17 cellular contexts compared by ENCODE assay signal in genomic region chr5:95956900-95957293, GRCh38. TPM values are rescaled to one million over a fixed set of nuclear protein-coding genes. Genes with fewer than 3 reads are reported as not detected.
DNase-seq lines count a peak whose midpoint lies in the region; ATAC-seq, FAIRE-seq and TF ChIP-seq lines count a peak whose summit lies in the region.
"Had no signal": no experiment of that assay in that cellular context is flagged by ENCODE, and none has a peak within 500 bp of the region (broad histone marks: within the 10 kb centered on the region; RNA-seq: fewer than 3 reads in every experiment).

No MANE protein-coding gene starts in this region.

- no peak overlapping the region for H3K4ac ChIP-seq in IMR-90 (ENCODE audit: low read depth, low read length)

- intact Hi-C loops in IMR-90 (cut with micrococcal nuclease), result loop anchor here (1.0 to 10.0 kb wide), 3 partner anchors 160 to 708 kb away; partner anchors contain the start of gene CAST

- H3K27me3 ChIP-seq in IMR-90 (ENCODE audit: control insufficient read depth, insufficient read depth, low read length) (no peaks in the 10 kb centered on the region), adipocyte (replicated peaks; ENCODE audit: control insufficient read depth, insufficient read depth, low read length) (no peaks in the 10 kb centered on the region), keratinocyte (ENCODE audit: control insufficient read depth, extremely low read depth, insufficient read depth, low read length) (no peaks in the 10 kb centered on the region)

- no peak overlapping the region for H4K91ac ChIP-seq in IMR-90 (ENCODE audit: insufficient read depth, low read depth, low read length)

- H2AK9ac ChIP-seq in IMR-90 (replicated peaks; ENCODE audit: low read depth, low read length, poor library complexity), result no peak overlapping the region

- H2BK20ac ChIP-seq in IMR-90 (ENCODE audit: low read depth, low read length), result no peak overlapping the region

- dilution Hi-C loops in IMR-90 (cut with HindIII; ENCODE audit: low sequenced_read_pairs, unreplicated experiment), result no loop called here
- dilution Hi-C loops in keratinocyte (cut with MboI; ENCODE audit: extremely low pct_ligation_motif_present, low sequenced_read_pairs), result no loop called here

- no peak for TF ChIP-seq POLR2A in IMR-90 (IDR thresholded peaks at IDR 0.05; ENCODE audit: low read depth, low read length)

- H4K8ac ChIP-seq in IMR-90 (ENCODE audit: low read depth in 2 of 2, low read length in 2 of 2), result no peak overlapping the region

- no peak overlapping the region for H2AFZ ChIP-seq in IMR-90 (replicated peaks; ENCODE audit: low read length, poor library complexity)
- no peak overlapping the region for H2AFZ ChIP-seq in keratinocyte (ENCODE audit: control insufficient read depth, low read length)

- no peak overlapping the region for H3K23ac ChIP-seq in IMR-90 (ENCODE audit: low read depth, low read length)

- H4K20me1 ChIP-seq in IMR-90 (ENCODE audit: insufficient read depth, low read length) (peaks cover 92% of the 10 kb centered on the region), keratinocyte (ENCODE audit: control insufficient read depth, extremely low read depth, insufficient read depth, low read length) (peaks cover 50% of the 10 kb centered on the region)

- ATAC-seq in IMR-90 (ENCODE audit: low read depth) (no peak), HG02623 (IDR thresholded peaks at IDR 0.05; ENCODE audit: unreplicated experiment) (no peak)
- ATAC-seq: activated CD8-positive, alpha-beta T cell treated with anti-CD3 and anti-CD28 coated beads, Interleukin-2, amount 10 ng/mL, durations not matched to agents 7 days and 5 days; sciatic nerve; T-cell had no signal

- H3K9ac ChIP-seq in IMR-90 (ENCODE audit: low read depth, low read length) (peak overlapping the region; percentile 43; the same call in 1 of the 2 replicates), adipocyte (ENCODE audit: low read length) (peak overlapping the region; percentile 100), keratinocyte (ENCODE audit: control insufficient read depth, extremely low read depth, insufficient read depth, low read length) (no peak overlapping the region)

- no peak for DNase-seq in IMR-90
- no peak for DNase-seq in adipocyte (ENCODE audit: low read depth)
- no peak for DNase-seq in keratinocyte (ENCODE audit: low read depth, low spot score)
- peak; percentile 8 for DNase-seq in superior temporal gyrus (ENCODE audit: extremely low spot score)
- DNase-seq in NCI-H510A treated with DMSO at 0.1 percent for 48 hours (lab: John Stamatoyannopoulos, UW), result no peak
- DNase-seq in GM13977 (ENCODE audit: low spot score), result no peak
- DNase-seq: activated CD8-positive, alpha-beta T cell treated with anti-CD3 and anti-CD28 coated beads, Interleukin-2, amount 10 ng/mL, durations not matched to agents 7 days and 5 days; CD4-positive, alpha-beta memory T cell; DMS79; NCI-H1417; NCI-H2171; NCI-H774; T-cell; WERI-Rb-1 had no signal

- H3K4me3 ChIP-seq in IMR-90 (ENCODE audit: insufficient read depth, low read depth, low read length), result peak overlapping the region; percentile 99
- peak overlapping the region; percentile 99 for H3K4me3 ChIP-seq in adipocyte (ENCODE audit: low read length)
- peak overlapping the region in 2 of 3 experiments; percentile 14 to 46 for H3K4me3 ChIP-seq in keratinocyte (ENCODE audit: control insufficient read depth in 2 of 3, extremely low read depth in 1 of 3, insufficient read depth in 2 of 3, low read depth in 1 of 3, low read length in 3 of 3)

- no peak for TF ChIP-seq CTCF in IMR-90 (conservative IDR thresholded peaks at IDR 0.05; ENCODE audit: low read depth, low read length)
- TF ChIP-seq CTCF in keratinocyte (optimal IDR thresholded peaks at IDR 0.05 in 1 of 3, IDR thresholded peaks at IDR 0.05 in 1 of 3, conservative IDR thresholded peaks at IDR 0.05 in 1 of 3; ENCODE audit: extremely low read depth in 1 of 3, insufficient read depth in 2 of 3, low read length in 3 of 3), result no peak
- no peak for TF ChIP-seq CTCF in GM13977 (IDR thresholded peaks at IDR 0.05; ENCODE audit: extremely low read depth, insufficient read depth, missing control alignments)

- no peak for FAIRE-seq in keratinocyte (lab: Jason Lieb, UNC)
- FAIRE-seq: RCC 7860 had no signal

- H3K27ac ChIP-seq in IMR-90 (ENCODE audit: insufficient read depth, low read length) (no peak overlapping the region), keratinocyte (ENCODE audit: control insufficient read depth, insufficient read depth, low read length) (no peak overlapping the region)
- H3K27ac ChIP-seq: WERI-Rb-1 had no signal

- H3K14ac ChIP-seq in IMR-90 (replicated peaks; ENCODE audit: low read depth, low read length), result no peak overlapping the region

- CTCF ChIA-PET in IMR-90 (lab: Yijun Ruan, JAX), result interaction anchor here (1.8 kb wide), 1 partner anchor 176 kb away, joined by 4 read pairs; no protein-coding TSS in a partner anchor

- H2BK5ac ChIP-seq in IMR-90 (ENCODE audit: low read depth, low read length, poor library complexity, severe bottlenecking), result peak overlapping the region; percentile 78

- H4K5ac ChIP-seq in IMR-90 (ENCODE audit: low read depth, low read length), result no peak overlapping the region

- peaks cover 33% of the 10 kb centered on the region for H3K36me3 ChIP-seq in IMR-90 (ENCODE audit: control insufficient read depth, insufficient read depth, low read length)
- H3K36me3 ChIP-seq in adipocyte (ENCODE audit: control insufficient read depth, insufficient read depth, low read length, severe bottlenecking), result peaks cover 51% of the 10 kb centered on the region
- H3K36me3 ChIP-seq in keratinocyte (ENCODE audit: control insufficient read depth in 2 of 2, extremely low read depth in 1 of 2, insufficient read depth in 2 of 2, low read length in 2 of 2), result peaks cover 13 to 40% of the 10 kb centered on the region in 2 experiments
- H3K36me3 ChIP-seq: WERI-Rb-1 had no signal

- H2BK15ac ChIP-seq in IMR-90 (ENCODE audit: low read depth, low read length), result no peak overlapping the region

- POLR2A ChIA-PET in IMR-90 (lab: Charles Lee; ENCODE audit: unreplicated experiment), result no interaction called here

- H3K9me3 ChIP-seq in IMR-90 (ENCODE audit: control insufficient read depth, insufficient read depth, low read length), result no peaks in the 10 kb centered on the region
- no peaks in the 10 kb centered on the region for H3K9me3 ChIP-seq in adipocyte (ENCODE audit: control insufficient read depth, low read length)
- no peaks in the 10 kb centered on the region for H3K9me3 ChIP-seq in keratinocyte (ENCODE audit: control insufficient read depth, low read depth, low read length)

- no peak overlapping the region for H2BK120ac ChIP-seq in IMR-90 (ENCODE audit: low read depth, low read length)

- H3K4me2 ChIP-seq in IMR-90 (ENCODE audit: low read depth, low read length) (peak overlapping the region; percentile 85), keratinocyte (ENCODE audit: control insufficient read depth, extremely low read depth, insufficient read depth, low read depth, low read length) (peak overlapping the region; percentile 93)

- H3K56ac ChIP-seq in IMR-90 (ENCODE audit: extremely low read depth, insufficient read depth, low read length), result no peak overlapping the region

- peaks cover 94% of the 10 kb centered on the region for H3K79me2 ChIP-seq in keratinocyte (ENCODE audit: control insufficient read depth, insufficient read depth, low read length)

- no peak overlapping the region for H3K18ac ChIP-seq in IMR-90 (ENCODE audit: low read depth, low read length)

- BruUV-seq in IMR-90 (replicated peaks; lab: Mats Ljungman, UMichigan), result no TSS peak

- H3K4me1 ChIP-seq in IMR-90 (ENCODE audit: control insufficient read depth, insufficient read depth, low read length), result peaks cover 5% of the 10 kb centered on the region; the same call in 1 of the 2 replicates
- peaks cover 53% of the 10 kb centered on the region for H3K4me1 ChIP-seq in adipocyte (ENCODE audit: control insufficient read depth, insufficient read depth, low read length)
- peaks cover 38% of the 10 kb centered on the region for H3K4me1 ChIP-seq in keratinocyte (ENCODE audit: control insufficient read depth, extremely low read depth, insufficient read depth, low read length)

- TF ChIP-seq RAD21 in IMR-90 (IDR thresholded peaks at IDR 0.05; ENCODE audit: low read length), result no peak

- H3K9me1 ChIP-seq in IMR-90 (ENCODE audit: insufficient read depth, low read length) (no peaks in the 10 kb centered on the region; the same call in 1 of the 2 replicates), keratinocyte (ENCODE audit: control insufficient read depth, extremely low read depth, insufficient read depth, low read length) (peaks cover 2% of the 10 kb centered on the region)

- H3K79me1 ChIP-seq in IMR-90 (ENCODE audit: low read depth in 1 of 2, low read length in 2 of 2), result peaks cover 0 to 40% of the 10 kb centered on the region in 2 experiments; a peak in 2 of 4 replicates

- in situ Hi-C loops in IMR-90 (cut with MboI; ENCODE audit: low sequenced_read_pairs) (loop anchor here (5.0 kb wide), 1 partner anchor 370 kb away; no protein-coding TSS in a partner anchor), GM13977 (cut with MboI; ENCODE audit: low pct_unique_long_range_greater_than_20kb, low sequenced_read_pairs, unreplicated experiment) (loop anchor here (25.0 kb wide), 1 partner anchor 380 kb away; no protein-coding TSS in a partner anchor)

- no peak overlapping the region for H2AK5ac ChIP-seq in IMR-90 (ENCODE audit: low read depth, low read length)

TF ChIP-seq in IMR-90, 13 proteins besides CTCF, POLR2A, EP300 and RAD21:
- peak; percentile 41; the same call in 1 of the 2 replicates for TF ChIP-seq MAFK (IDR thresholded peaks at IDR 0.05; ENCODE audit: low read depth, low read length)
- TF ChIP-seq BHLHE40 (IDR thresholded peaks at IDR 0.05; ENCODE audit: low read depth, low read length), result no peak

RNA-seq across cellular contexts. Expression of gene ELL2, which starts 4.8 kb away (rescaled TPM):
- total RNA-seq in IMR-90 (2012; rRNA removed), result 92.5 and 137 TPM in 2 replicates
- polyA plus RNA-seq in IMR-90 (2012; rRNA removed) (52.4 and 61.4 TPM in 2 replicates), keratinocyte (74.8 to 100 TPM (median 81.1 TPM) in 3 replicates)
- 16.4 and 21.9 TPM in 2 replicates for polyA plus RNA-seq in IMR-90 (2012; cell fraction: cytosol; rRNA removed)
- polyA plus RNA-seq in IMR-90 (2012; cell fraction: nucleus; rRNA removed; ENCODE audit: low replicate concordance), result 23.4 and 161 TPM in 2 replicates
- 137 TPM for polyA plus RNA-seq in keratinocyte (2011; ENCODE audit: low read depth)
- polyA plus RNA-seq in keratinocyte (2011; cell fraction: cytosol; rRNA removed), result 48.0 and 87.5 TPM in 2 replicates
- 81.5 and 105 TPM in 2 replicates for polyA plus RNA-seq in keratinocyte (2011; cell fraction: nucleus; rRNA removed)
- 65.7 and 69.5 TPM in 2 replicates for polyA plus RNA-seq in keratinocyte (2012; ENCODE audit: low replicate concordance)
- polyA minus RNA-seq in keratinocyte, result 31.2 to 194 TPM (median 108 TPM) in 3 replicates
- 103 TPM for polyA minus RNA-seq in keratinocyte (2011; cell fraction: cytosol; rRNA and poly(A)+ RNA removed)
- polyA minus RNA-seq in keratinocyte (2011; cell fraction: nucleus; rRNA and poly(A)+ RNA removed), result 182 and 311 TPM in 2 replicates

Comparison
In these comparisons a context has a peak if more than half of its experiments do, and no peak if none do; other contexts are left out.
1. H3K4me3 ChIP-seq: peak in every context shown above with its lines; median percentile 99 in IMR-90; 99 in adipocyte; 30 in keratinocyte.